8 cellular contexts compared by ENCODE assay signal in the genomic region with DNA sequence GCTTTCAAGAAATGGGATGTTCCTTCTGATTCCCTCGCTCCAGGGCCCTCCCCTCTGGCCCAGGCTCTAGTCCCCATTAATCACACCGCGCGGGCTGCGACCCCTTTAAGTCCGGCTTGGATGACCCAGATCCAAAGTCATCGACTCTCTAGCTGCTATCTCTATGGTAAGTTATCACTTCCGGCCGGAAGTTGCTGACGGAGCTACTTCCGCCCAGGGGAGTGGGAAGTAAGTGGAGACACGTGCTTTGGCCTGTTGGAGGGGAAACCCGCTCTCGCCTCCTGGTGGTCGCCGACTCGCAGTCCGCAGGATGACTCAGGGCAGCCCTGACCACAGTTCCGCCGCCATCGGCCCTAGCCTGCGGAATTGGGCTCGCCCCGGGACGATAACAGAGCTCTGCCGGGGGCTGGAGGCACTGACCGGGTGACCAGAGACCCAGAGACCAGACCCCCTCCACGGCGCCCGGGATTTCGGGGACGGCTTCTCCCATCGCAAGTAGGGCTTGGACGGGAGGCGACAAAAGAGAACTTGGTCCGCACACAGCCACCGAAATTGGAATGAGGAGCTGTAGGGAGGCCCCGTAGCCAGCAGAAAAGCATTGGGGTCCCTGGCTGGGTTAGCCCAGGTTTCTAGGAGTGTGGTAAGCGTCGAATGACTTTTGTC. TPM values are rescaled to one million over a fixed set of nuclear protein-coding genes. Genes with fewer than 3 reads are reported as not detected.
A peak's percentile ranks its signal among the peaks of the same experiment; 100 is the strongest.
DNase-seq lines count a peak whose midpoint lies in the region; ATAC-seq and TF ChIP-seq lines count a peak whose summit lies in the region.

No MANE protein-coding gene starts in this region.

- H3K9me3 Mint-ChIP-seq in activated CD4-positive, alpha-beta T cell treated with anti-CD3 and anti-CD28 coated beads, Interleukin-2, amount 10 ng/mL, durations not matched to agents 24 days and 14 days = no peaks in the 10 kb centered on the region

- peaks cover 44% of the 10 kb centered on the region for H3K4me1 Mint-ChIP-seq in activated CD4-positive, alpha-beta T cell treated with anti-CD3 and anti-CD28 coated beads, Interleukin-2, amount 10 ng/mL, durations not matched to agents 24 days and 14 days

- H3K4me3 ChIP-seq in coronary artery = peak overlapping the region; percentile 78

- peak; percentile 85 for ATAC-seq in GM19324 (IDR thresholded peaks at IDR 0.05; ENCODE audit: low FRiP score, unreplicated experiment)
- peak; percentile 52 for ATAC-seq in HG03469 (IDR thresholded peaks at IDR 0.05; ENCODE audit: unreplicated experiment)
- ATAC-seq in left lobe of liver = peak; percentile 91

- TF ChIP-seq CTCF in C4-2B (conservative IDR thresholded peaks at IDR 0.05) = peak; percentile 65
- TF ChIP-seq CTCF in coronary artery (IDR thresholded peaks at IDR 0.05) = peak; percentile 47

- intact Hi-C loops in activated CD4-positive, alpha-beta T cell treated with anti-CD3 and anti-CD28 coated beads, Interleukin-2, amount 10 ng/mL, durations not matched to agents 24 days and 14 days (cut with micrococcal nuclease) = loop anchor here (1.0 to 5.0 kb wide), 3 partner anchors 39 to 100 kb away; a partner anchor contains a TSS

- DNase-seq in NCI-H524 treated with DMSO at 0.1 percent for 48 hours (lab: John Stamatoyannopoulos, UW) = peak; percentile 99
- DNase-seq in activated CD4-positive, alpha-beta T cell treated with anti-CD3 and anti-CD28 coated beads, Interleukin-2, amount 10 ng/mL, durations not matched to agents 24 days and 14 days = peak; percentile 97
- DNase-seq in coronary artery (ENCODE audit: low spot score) = peak; percentile 96
- peak; percentile 86 for DNase-seq in left lobe of liver (ENCODE audit: low spot score)
- DNase-seq in stimulated activated CD4-positive, alpha-beta T cell treated with anti-CD3 and anti-CD28 coated beads, Interleukin-2, amount 100 ng/mL, for 24 hours = peak; percentile 86 to 88

- H3K4me3 Mint-ChIP-seq in activated CD4-positive, alpha-beta T cell treated with anti-CD3 and anti-CD28 coated beads, Interleukin-2, amount 10 ng/mL, durations not matched to agents 24 days and 14 days = peak overlapping the region; percentile 93

- H3K36me3 Mint-ChIP-seq in activated CD4-positive, alpha-beta T cell treated with anti-CD3 and anti-CD28 coated beads, Interleukin-2, amount 10 ng/mL, durations not matched to agents 24 days and 14 days (ENCODE audit: low read depth) = peaks cover 46% of the 10 kb centered on the region

- H3K27me3 Mint-ChIP-seq in activated CD4-positive, alpha-beta T cell treated with anti-CD3 and anti-CD28 coated beads, Interleukin-2, amount 10 ng/mL, durations not matched to agents 24 days and 14 days = no peaks in the 10 kb centered on the region

- H3K27ac ChIP-seq in C4-2B (peak overlapping the region; percentile 88), coronary artery (peak overlapping the region; percentile 77 to 89)

- H3K27ac Mint-ChIP-seq in activated CD4-positive, alpha-beta T cell treated with anti-CD3 and anti-CD28 coated beads, Interleukin-2, amount 10 ng/mL, durations not matched to agents 24 days and 14 days = peak overlapping the region; percentile 97

RNA-seq across cellular contexts. Expression of a gene that starts 52.2 kb away (rescaled TPM):
- total RNA-seq in activated CD4-positive, alpha-beta T cell treated with anti-CD3 and anti-CD28 coated beads, Interleukin-2, amount 10 ng/mL, durations not matched to agents 24 days and 14 days = 71.4 and 73.1 TPM in 2 replicates
- 20.1 TPM for total RNA-seq in left lobe of liver

Comparison
In these comparisons a context has a peak if more than half of its experiments do, and no peak if none do; other contexts are left out.
1. Peak in every context shown above with its lines: DNase-seq, ATAC-seq, H3K4me3 ChIP-seq and H3K27ac ChIP-seq.